1 cellular context compared by ENCODE assay signal in the genomic region with DNA sequence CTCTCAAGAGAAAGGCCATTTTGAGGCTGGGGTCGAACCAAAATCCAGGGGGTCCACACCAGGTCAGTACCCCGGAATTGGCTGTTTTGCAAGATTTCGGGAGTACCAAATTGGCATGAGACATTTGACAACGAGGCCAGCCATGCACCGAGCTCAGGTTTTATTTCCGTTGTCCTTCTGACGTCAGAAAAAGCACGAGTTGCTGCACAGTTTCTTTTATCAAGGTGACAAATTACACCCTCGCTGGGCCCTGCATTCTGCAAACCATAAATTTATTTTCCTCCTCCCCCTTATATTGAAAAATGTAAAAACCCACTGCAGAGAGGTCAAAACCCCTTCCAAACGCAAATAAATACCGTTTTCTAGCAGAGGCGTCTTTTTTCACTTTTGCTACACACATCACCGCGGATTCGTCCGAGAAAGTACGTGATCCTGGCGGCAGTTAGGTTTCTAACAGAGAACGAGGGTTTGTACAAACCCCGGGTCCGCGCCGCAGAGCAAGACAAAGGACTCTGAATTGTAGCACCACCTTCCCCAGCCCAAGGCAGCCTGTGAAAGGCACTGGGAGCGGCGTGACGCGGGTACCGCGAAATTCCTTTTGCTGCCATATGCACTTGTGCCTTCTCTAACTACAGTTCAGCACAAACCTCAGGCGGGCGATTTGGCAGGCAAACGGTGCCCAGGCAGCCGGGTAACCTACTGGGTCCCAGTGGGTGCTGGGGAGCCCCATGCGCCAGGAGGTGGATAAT.
TF ChIP-seq lines count a peak whose summit lies in the region.

No MANE protein-coding gene starts in this region.

TF ChIP-seq in GM12878, 131 proteins besides CTCF, POLR2A, EP300 and RAD21 (continued from another document and continues in another):
- TF ChIP-seq, protein P1, sequence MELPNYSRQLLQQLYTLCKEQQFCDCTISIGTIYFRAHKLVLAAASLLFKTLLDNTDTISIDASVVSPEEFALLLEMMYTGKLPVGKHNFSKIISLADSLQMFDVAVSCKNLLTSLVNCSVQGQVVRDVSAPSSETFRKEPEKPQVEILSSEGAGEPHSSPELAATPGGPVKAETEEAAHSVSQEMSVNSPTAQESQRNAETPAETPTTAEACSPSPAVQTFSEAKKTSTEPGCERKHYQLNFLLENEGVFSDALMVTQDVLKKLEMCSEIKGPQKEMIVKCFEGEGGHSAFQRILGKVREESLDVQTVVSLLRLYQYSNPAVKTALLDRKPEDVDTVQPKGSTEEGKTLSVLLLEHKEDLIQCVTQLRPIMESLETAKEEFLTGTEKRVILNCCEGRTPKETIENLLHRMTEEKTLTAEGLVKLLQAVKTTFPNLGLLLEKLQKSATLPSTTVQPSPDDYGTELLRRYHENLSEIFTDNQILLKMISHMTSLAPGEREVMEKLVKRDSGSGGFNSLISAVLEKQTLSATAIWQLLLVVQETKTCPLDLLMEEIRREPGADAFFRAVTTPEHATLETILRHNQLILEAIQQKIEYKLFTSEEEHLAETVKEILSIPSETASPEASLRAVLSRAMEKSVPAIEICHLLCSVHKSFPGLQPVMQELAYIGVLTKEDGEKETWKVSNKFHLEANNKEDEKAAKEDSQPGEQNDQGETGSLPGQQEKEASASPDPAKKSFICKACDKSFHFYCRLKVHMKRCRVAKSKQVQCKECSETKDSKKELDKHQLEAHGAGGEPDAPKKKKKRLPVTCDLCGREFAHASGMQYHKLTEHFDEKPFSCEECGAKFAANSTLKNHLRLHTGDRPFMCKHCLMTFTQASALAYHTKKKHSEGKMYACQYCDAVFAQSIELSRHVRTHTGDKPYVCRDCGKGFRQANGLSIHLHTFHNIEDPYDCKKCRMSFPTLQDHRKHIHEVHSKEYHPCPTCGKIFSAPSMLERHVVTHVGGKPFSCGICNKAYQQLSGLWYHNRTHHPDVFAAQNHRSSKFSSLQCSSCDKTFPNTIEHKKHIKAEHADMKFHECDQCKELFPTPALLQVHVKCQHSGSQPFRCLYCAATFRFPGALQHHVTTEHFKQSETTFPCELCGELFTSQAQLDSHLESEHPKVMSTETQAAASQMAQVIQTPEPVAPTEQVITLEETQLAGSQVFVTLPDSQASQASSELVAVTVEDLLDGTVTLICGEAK (IDR thresholded peaks at IDR 0.05; ENCODE audit: borderline replicate concordance) = no peak
- TF ChIP-seq TAF1 (IDR thresholded peaks at IDR 0.05; ENCODE audit: borderline replicate concordance, low read depth, low read length) (no peak), MYC (IDR thresholded peaks at IDR 0.05; ENCODE audit: insufficient read depth, insufficient read length, insufficient replicate concordance, low read length, severe bottlenecking) (no peak), BCL11A (IDR thresholded peaks at IDR 0.05; ENCODE audit: low read depth, low read length) (no peak), RELA (IDR thresholded peaks at IDR 0.05; ENCODE audit: borderline replicate concordance, partially characterized antibody) (no peak), KAT2A (conservative IDR thresholded peaks at IDR 0.05; ENCODE audit: control insufficient read depth, low read depth, low read length) (no peak), SIX5 (IDR thresholded peaks at IDR 0.05; ENCODE audit: low read depth, low read length, severe bottlenecking) (no peak), CREB1 (IDR thresholded peaks at IDR 0.05; ENCODE audit: low read depth) (peak; percentile 74; the same call in 1 of the 2 replicates), KDM1A (IDR thresholded peaks at IDR 0.05; ENCODE audit: borderline replicate concordance) (no peak), FOXM1 (IDR thresholded peaks at IDR 0.05; ENCODE audit: low read depth, low read length) (0 out of 2 replicates have a peak, but pooled peaks have one; percentile 38), FOS (IDR thresholded peaks at IDR 0.05; ENCODE audit: borderline replicate concordance, extremely low read depth, insufficient read length) (no peak), MEF2B (IDR thresholded peaks at IDR 0.05; ENCODE audit: partially characterized antibody, poor library complexity, severe bottlenecking) (peak; percentile 30), RBBP5 (conservative IDR thresholded peaks at IDR 0.05) (no peak), NR2F1 (conservative IDR thresholded peaks at IDR 0.05) (peak; percentile 38), SREBF2 (IDR thresholded peaks at IDR 0.05; ENCODE audit: low read length) (no peak), IKZF2 (IDR thresholded peaks at IDR 0.05) (0 out of 4 replicates have a peak, but pooled peaks have one; percentile 15 to 27), ETV6 (conservative IDR thresholded peaks at IDR 0.05 in 1 of 2, IDR thresholded peaks at IDR 0.05 in 1 of 2; ENCODE audit: borderline replicate concordance in 1 of 2, low read depth in 1 of 2) (no peak; a peak in 1 of 4 replicates), MTA2 (IDR thresholded peaks at IDR 0.05; ENCODE audit: low read depth) (0 out of 2 replicates have a peak, but pooled peaks have one; percentile 20), HDAC2 (IDR thresholded peaks at IDR 0.05) (no peak)
- TF ChIP-seq, protein P2, sequence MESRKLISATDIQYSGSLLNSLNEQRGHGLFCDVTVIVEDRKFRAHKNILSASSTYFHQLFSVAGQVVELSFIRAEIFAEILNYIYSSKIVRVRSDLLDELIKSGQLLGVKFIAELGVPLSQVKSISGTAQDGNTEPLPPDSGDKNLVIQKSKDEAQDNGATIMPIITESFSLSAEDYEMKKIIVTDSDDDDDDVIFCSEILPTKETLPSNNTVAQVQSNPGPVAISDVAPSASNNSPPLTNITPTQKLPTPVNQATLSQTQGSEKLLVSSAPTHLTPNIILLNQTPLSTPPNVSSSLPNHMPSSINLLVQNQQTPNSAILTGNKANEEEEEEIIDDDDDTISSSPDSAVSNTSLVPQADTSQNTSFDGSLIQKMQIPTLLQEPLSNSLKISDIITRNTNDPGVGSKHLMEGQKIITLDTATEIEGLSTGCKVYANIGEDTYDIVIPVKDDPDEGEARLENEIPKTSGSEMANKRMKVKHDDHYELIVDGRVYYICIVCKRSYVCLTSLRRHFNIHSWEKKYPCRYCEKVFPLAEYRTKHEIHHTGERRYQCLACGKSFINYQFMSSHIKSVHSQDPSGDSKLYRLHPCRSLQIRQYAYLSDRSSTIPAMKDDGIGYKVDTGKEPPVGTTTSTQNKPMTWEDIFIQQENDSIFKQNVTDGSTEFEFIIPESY (IDR thresholded peaks at IDR 0.05) = no peak
- TF ChIP-seq, protein P3, sequence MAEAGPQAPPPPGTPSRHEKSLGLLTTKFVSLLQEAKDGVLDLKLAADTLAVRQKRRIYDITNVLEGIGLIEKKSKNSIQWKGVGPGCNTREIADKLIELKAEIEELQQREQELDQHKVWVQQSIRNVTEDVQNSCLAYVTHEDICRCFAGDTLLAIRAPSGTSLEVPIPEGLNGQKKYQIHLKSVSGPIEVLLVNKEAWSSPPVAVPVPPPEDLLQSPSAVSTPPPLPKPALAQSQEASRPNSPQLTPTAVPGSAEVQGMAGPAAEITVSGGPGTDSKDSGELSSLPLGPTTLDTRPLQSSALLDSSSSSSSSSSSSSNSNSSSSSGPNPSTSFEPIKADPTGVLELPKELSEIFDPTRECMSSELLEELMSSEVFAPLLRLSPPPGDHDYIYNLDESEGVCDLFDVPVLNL (IDR thresholded peaks at IDR 0.05; ENCODE audit: low read depth, low read length) = no peak
- TF ChIP-seq, protein P4, sequence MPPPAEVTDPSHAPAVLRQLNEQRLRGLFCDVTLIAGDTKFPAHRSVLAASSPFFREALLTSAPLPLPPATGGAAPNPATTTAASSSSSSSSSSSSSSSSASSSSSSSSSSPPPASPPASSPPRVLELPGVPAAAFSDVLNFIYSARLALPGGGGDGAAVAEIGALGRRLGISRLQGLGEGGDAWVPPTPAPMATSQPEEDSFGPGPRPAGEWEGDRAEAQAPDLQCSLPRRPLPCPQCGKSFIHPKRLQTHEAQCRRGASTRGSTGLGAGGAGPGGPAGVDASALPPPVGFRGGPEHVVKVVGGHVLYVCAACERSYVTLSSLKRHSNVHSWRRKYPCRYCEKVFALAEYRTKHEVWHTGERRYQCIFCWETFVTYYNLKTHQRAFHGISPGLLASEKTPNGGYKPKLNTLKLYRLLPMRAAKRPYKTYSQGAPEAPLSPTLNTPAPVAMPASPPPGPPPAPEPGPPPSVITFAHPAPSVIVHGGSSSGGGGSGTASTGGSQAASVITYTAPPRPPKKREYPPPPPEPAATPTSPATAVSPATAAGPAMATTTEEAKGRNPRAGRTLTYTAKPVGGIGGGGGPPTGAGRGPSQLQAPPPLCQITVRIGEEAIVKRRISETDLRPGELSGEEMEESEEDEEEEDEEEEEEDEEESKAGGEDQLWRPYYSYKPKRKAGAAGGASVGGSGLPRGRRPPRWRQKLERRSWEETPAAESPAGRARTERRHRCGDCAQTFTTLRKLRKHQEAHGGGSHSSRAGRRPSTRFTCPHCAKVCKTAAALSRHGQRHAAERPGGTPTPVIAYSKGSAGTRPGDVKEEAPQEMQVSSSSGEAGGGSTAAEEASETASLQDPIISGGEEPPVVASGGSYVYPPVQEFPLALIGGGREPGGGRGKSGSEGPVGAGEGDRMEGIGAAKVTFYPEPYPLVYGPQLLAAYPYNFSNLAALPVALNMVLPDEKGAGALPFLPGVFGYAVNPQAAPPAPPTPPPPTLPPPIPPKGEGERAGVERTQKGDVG (CRISPR knock-in tag; IDR thresholded peaks at IDR 0.05) = no peak
- TF ChIP-seq, protein P5, sequence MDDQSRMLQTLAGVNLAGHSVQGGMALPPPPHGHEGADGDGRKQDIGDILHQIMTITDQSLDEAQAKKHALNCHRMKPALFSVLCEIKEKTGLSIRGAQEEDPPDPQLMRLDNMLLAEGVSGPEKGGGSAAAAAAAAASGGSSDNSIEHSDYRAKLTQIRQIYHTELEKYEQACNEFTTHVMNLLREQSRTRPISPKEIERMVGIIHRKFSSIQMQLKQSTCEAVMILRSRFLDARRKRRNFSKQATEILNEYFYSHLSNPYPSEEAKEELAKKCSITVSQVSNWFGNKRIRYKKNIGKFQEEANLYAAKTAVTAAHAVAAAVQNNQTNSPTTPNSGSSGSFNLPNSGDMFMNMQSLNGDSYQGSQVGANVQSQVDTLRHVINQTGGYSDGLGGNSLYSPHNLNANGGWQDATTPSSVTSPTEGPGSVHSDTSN (IDR thresholded peaks at IDR 0.05; ENCODE audit: insufficient replicate concordance, low read depth, low read length) = no peak
- TF ChIP-seq, protein P6, sequence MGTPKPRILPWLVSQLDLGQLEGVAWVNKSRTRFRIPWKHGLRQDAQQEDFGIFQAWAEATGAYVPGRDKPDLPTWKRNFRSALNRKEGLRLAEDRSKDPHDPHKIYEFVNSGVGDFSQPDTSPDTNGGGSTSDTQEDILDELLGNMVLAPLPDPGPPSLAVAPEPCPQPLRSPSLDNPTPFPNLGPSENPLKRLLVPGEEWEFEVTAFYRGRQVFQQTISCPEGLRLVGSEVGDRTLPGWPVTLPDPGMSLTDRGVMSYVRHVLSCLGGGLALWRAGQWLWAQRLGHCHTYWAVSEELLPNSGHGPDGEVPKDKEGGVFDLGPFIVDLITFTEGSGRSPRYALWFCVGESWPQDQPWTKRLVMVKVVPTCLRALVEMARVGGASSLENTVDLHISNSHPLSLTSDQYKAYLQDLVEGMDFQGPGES (IDR thresholded peaks at IDR 0.05) = no peak
- TF ChIP-seq, protein P7, sequence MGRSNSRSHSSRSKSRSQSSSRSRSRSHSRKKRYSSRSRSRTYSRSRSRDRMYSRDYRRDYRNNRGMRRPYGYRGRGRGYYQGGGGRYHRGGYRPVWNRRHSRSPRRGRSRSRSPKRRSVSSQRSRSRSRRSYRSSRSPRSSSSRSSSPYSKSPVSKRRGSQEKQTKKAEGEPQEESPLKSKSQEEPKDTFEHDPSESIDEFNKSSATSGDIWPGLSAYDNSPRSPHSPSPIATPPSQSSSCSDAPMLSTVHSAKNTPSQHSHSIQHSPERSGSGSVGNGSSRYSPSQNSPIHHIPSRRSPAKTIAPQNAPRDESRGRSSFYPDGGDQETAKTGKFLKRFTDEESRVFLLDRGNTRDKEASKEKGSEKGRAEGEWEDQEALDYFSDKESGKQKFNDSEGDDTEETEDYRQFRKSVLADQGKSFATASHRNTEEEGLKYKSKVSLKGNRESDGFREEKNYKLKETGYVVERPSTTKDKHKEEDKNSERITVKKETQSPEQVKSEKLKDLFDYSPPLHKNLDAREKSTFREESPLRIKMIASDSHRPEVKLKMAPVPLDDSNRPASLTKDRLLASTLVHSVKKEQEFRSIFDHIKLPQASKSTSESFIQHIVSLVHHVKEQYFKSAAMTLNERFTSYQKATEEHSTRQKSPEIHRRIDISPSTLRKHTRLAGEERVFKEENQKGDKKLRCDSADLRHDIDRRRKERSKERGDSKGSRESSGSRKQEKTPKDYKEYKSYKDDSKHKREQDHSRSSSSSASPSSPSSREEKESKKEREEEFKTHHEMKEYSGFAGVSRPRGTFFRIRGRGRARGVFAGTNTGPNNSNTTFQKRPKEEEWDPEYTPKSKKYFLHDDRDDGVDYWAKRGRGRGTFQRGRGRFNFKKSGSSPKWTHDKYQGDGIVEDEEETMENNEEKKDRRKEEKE (IDR thresholded peaks at IDR 0.05) = no peak
- TF ChIP-seq, protein P8, sequence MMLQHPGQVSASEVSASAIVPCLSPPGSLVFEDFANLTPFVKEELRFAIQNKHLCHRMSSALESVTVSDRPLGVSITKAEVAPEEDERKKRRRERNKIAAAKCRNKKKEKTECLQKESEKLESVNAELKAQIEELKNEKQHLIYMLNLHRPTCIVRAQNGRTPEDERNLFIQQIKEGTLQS (IDR thresholded peaks at IDR 0.05; ENCODE audit: borderline replicate concordance, extremely low read depth, low read depth, low read length) = no peak
- TF ChIP-seq, protein P9, sequence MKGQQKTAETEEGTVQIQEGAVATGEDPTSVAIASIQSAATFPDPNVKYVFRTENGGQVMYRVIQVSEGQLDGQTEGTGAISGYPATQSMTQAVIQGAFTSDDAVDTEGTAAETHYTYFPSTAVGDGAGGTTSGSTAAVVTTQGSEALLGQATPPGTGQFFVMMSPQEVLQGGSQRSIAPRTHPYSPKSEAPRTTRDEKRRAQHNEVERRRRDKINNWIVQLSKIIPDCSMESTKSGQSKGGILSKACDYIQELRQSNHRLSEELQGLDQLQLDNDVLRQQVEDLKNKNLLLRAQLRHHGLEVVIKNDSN (IDR thresholded peaks at IDR 0.05; ENCODE audit: borderline replicate concordance, extremely low read length, insufficient read depth, low read depth, low read length) = no peak
- TF ChIP-seq, protein P10, sequence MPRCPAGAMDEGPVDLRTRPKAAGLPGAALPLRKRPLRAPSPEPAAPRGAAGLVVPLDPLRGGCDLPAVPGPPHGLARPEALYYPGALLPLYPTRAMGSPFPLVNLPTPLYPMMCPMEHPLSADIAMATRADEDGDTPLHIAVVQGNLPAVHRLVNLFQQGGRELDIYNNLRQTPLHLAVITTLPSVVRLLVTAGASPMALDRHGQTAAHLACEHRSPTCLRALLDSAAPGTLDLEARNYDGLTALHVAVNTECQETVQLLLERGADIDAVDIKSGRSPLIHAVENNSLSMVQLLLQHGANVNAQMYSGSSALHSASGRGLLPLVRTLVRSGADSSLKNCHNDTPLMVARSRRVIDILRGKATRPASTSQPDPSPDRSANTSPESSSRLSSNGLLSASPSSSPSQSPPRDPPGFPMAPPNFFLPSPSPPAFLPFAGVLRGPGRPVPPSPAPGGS (IDR thresholded peaks at IDR 0.05; ENCODE audit: borderline replicate concordance, insufficient read depth, low read depth, low read length, poor library complexity, severe bottlenecking) = no peak
- TF ChIP-seq, protein P11, sequence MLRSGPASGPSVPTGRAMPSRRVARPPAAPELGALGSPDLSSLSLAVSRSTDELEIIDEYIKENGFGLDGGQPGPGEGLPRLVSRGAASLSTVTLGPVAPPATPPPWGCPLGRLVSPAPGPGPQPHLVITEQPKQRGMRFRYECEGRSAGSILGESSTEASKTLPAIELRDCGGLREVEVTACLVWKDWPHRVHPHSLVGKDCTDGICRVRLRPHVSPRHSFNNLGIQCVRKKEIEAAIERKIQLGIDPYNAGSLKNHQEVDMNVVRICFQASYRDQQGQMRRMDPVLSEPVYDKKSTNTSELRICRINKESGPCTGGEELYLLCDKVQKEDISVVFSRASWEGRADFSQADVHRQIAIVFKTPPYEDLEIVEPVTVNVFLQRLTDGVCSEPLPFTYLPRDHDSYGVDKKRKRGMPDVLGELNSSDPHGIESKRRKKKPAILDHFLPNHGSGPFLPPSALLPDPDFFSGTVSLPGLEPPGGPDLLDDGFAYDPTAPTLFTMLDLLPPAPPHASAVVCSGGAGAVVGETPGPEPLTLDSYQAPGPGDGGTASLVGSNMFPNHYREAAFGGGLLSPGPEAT (IDR thresholded peaks at IDR 0.05; ENCODE audit: low read depth) = 0 out of 2 replicates have a peak, but pooled peaks have one; percentile 37
